Comparison of ENCODE assay signal across 9 cellular contexts in the genomic region with DNA sequence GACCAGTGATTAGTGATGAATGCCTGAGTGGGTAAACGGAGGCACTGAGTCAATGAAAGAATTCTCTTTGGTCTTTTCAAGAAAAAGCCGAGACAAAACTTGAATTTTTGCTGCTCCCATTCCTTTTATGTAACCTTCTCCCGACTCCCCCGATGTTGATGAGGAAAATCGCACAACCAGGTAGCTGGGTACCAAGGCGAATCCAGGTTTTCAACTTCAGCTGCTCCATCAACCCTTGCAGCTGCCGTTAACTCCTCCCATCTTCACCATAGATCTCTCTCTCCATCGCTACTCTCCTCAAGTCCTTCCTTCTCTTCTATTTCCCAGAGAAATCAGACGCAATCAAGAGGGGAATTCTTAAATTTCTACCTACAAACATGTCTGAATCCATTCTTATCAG. TPM values are rescaled to one million over a fixed set of nuclear protein-coding genes. Genes with fewer than 3 reads are reported as not detected.
DNase-seq lines count a peak whose midpoint lies in the region; ATAC-seq and TF ChIP-seq lines count a peak whose summit lies in the region.
"Had no signal": no experiment of that assay in that cellular context is flagged by ENCODE, and none has a peak within 500 bp of the region (broad histone marks: within the 10 kb centered on the region; RNA-seq: fewer than 3 reads in every experiment).

No MANE protein-coding gene starts in this region.

- POLR2A ChIA-PET in activated CD4-positive, alpha-beta T cell treated with anti-CD3 and anti-CD28 coated beads for 36 hours (lab: Charles Lee), result interaction anchor here (0.6 kb wide), 1 partner anchor 24 kb away, joined by 3 read pairs; no protein-coding TSS in a partner anchor

- CTCF ChIA-PET in activated CD4-positive, alpha-beta T cell treated with anti-CD3 and anti-CD28 coated beads for 36 hours (lab: Charles Lee), result interaction anchor here (0.7 to 11.3 kb wide), 15 partner anchors 8 to 128 kb away, joined by 3 to 153 read pairs (median 6); no protein-coding TSS in a partner anchor

- H3K27me3 ChIP-seq in SU-DHL-6 (ENCODE audit: low read length), result no peaks in the 10 kb centered on the region
- peaks cover 38% of the 10 kb centered on the region for H3K27me3 ChIP-seq in iPS-15b (ENCODE audit: control insufficient read depth, insufficient read depth, low read length)
- H3K27me3 ChIP-seq in testis, result no peaks in the 10 kb centered on the region

- intact Hi-C loops in testis (cut with DNase I; ENCODE audit: low total_unique reads), result no loop called here
- intact Hi-C loops in activated CD4-positive, alpha-beta T cell treated with anti-CD3 and anti-CD28 coated beads for 36 hours (cut with DNase I, micrococcal nuclease), result loop anchor here (5.0 kb wide), 2 partner anchors 90 to 345 kb away; a partner anchor contains a TSS

- no peaks in the 10 kb centered on the region for H3F3A ChIP-seq in SU-DHL-6 (ENCODE audit: insufficient read depth)

- 3% methylated on average over 9 of the region's 9 CpGs for WGBS in testis, 2 donors

- H3K79me2 ChIP-seq in SU-DHL-6 (ENCODE audit: insufficient read depth, low read length), result no peaks in the 10 kb centered on the region

- H3K27ac ChIP-seq in SU-DHL-6 (ENCODE audit: low read depth, low read length) (no peak overlapping the region), testis (no peak overlapping the region)

- no peaks in the 10 kb centered on the region for H4K20me1 ChIP-seq in SU-DHL-6 (ENCODE audit: low read depth, low read length)

- TF ChIP-seq POLR2A in testis (IDR thresholded peaks at IDR 0.05), result no peak

- peak overlapping the region; percentile 18; the same call in 1 of the 2 replicates for H3K9ac ChIP-seq in SU-DHL-6 (ENCODE audit: low read length)
- no peak overlapping the region for H3K9ac ChIP-seq in iPS-15b (ENCODE audit: low read depth, low read length)

- no peaks in the 10 kb centered on the region for H3K27me3 Mint-ChIP-seq in activated CD4-positive, alpha-beta T cell treated with anti-CD3 and anti-CD28 coated beads for 36 hours

- H3K9me3 Mint-ChIP-seq in activated CD4-positive, alpha-beta T cell treated with anti-CD3 and anti-CD28 coated beads for 36 hours (ENCODE audit: low read depth), result no peaks in the 10 kb centered on the region

- DNase-seq in NCI-H2227 (lab: John Stamatoyannopoulos, UW; ENCODE audit: unreplicated experiment) (peak; percentile 9), NCI-H2227 treated with DMSO at 0.1 percent for 48 hours (lab: John Stamatoyannopoulos, UW) (no peak), testis (no peak)
- no peak for DNase-seq in activated CD4-positive, alpha-beta T cell treated with anti-CD3 and anti-CD28 coated beads for 36 hours

- H3K27ac Mint-ChIP-seq in activated CD4-positive, alpha-beta T cell treated with anti-CD3 and anti-CD28 coated beads for 36 hours, result no peak overlapping the region

- H3K9me3 ChIP-seq in SU-DHL-6 (ENCODE audit: insufficient read depth, low read length) (no peaks in the 10 kb centered on the region), iPS-15b (ENCODE audit: control insufficient read depth, insufficient read depth, low read length) (no peaks in the 10 kb centered on the region), testis (no peaks in the 10 kb centered on the region)

- H3K9me2 ChIP-seq in SU-DHL-6 (replicated peaks; ENCODE audit: insufficient read depth, low read length), result no peaks in the 10 kb centered on the region

- peak overlapping the region; percentile 55 for H3K4me3 ChIP-seq in SU-DHL-6 (ENCODE audit: insufficient read depth, low read length, poor library complexity, severe bottlenecking)
- H3K4me3 ChIP-seq in iPS-15b (ENCODE audit: low read depth, low read length), result peak overlapping the region; percentile 82
- peak overlapping the region; percentile 45 to 55 for H3K4me3 ChIP-seq in testis

- peaks cover 7% of the 10 kb centered on the region for H3K4me1 Mint-ChIP-seq in activated CD4-positive, alpha-beta T cell treated with anti-CD3 and anti-CD28 coated beads for 36 hours

- no peak for TF ChIP-seq CTCF in SU-DHL-6 (IDR thresholded peaks at IDR 0.05; ENCODE audit: insufficient read depth, low read length, poor library complexity, severe bottlenecking)
- no peak for TF ChIP-seq CTCF in testis (IDR thresholded peaks at IDR 0.05)

- no peak for ATAC-seq in activated CD4-positive, alpha-beta T cell treated with anti-CD3 and anti-CD28 coated beads for 36 hours
- ATAC-seq in GM19023 (IDR thresholded peaks at IDR 0.05; ENCODE audit: unreplicated experiment) (no peak), GM18858 (IDR thresholded peaks at IDR 0.05; ENCODE audit: unreplicated experiment) (no peak)

- H3K4me3 Mint-ChIP-seq in activated CD4-positive, alpha-beta T cell treated with anti-CD3 and anti-CD28 coated beads for 36 hours, result no peak overlapping the region

- no peaks in the 10 kb centered on the region for H3K36me3 Mint-ChIP-seq in activated CD4-positive, alpha-beta T cell treated with anti-CD3 and anti-CD28 coated beads for 36 hours (ENCODE audit: low read depth)

- peak overlapping the region; percentile 62 for H3K4me2 ChIP-seq in SU-DHL-6 (ENCODE audit: low read depth, low read length, poor library complexity, severe bottlenecking)

- no peaks in the 10 kb centered on the region for H3K36me3 ChIP-seq in SU-DHL-6 (ENCODE audit: low read length)
- H3K36me3 ChIP-seq in iPS-15b (ENCODE audit: control insufficient read depth, insufficient read depth, low read length), result no peaks in the 10 kb centered on the region
- no peaks in the 10 kb centered on the region for H3K36me3 ChIP-seq in testis (ENCODE audit: low read depth, missing control alignments)

- H2AFZ ChIP-seq in SU-DHL-6 (ENCODE audit: low read depth, low read length, severe bottlenecking), result peak overlapping the region; percentile 64

- peaks cover 25% of the 10 kb centered on the region for H3K4me1 ChIP-seq in iPS-15b (ENCODE audit: control insufficient read depth, insufficient read depth, low read length)
- H3K4me1 ChIP-seq in testis, result peaks cover 5% of the 10 kb centered on the region

RNA-seq across cellular contexts. Expression of a gene that starts 0.6 kb away (rescaled TPM):
- 100 to 1,000 TPM in 1 of 2 donors, 10 to 100 TPM in 1; 41.2 to 100 TPM for total RNA-seq in testis
- polyA plus RNA-seq in testis (ENCODE audit: insufficient read depth, low read depth, low replicate concordance), result 168 TPM
- total RNA-seq in activated CD4-positive, alpha-beta T cell treated with anti-CD3 and anti-CD28 coated beads for 36 hours, result under 1 TPM; 0.58 to 0.71 TPM

RNA-seq across cellular contexts. Expression of a gene that starts 35.6 kb away (rescaled TPM):
- total RNA-seq in testis, result not detected
- not detected for polyA plus RNA-seq in testis (ENCODE audit: insufficient read depth, low read depth, low replicate concordance)
- not detected for total RNA-seq in activated CD4-positive, alpha-beta T cell treated with anti-CD3 and anti-CD28 coated beads for 36 hours
- total RNA-seq: mucosa of gallbladder had no signal

RNA-seq across cellular contexts. Expression of a gene that starts 40.9 kb away (rescaled TPM):
- 10 to 100 TPM in 1 of 2 donors, 1 to 10 TPM in 1; 5.9 to 30.0 TPM for total RNA-seq in testis
- 132 TPM for polyA plus RNA-seq in testis (ENCODE audit: insufficient read depth, low read depth, low replicate concordance)
- total RNA-seq in activated CD4-positive, alpha-beta T cell treated with anti-CD3 and anti-CD28 coated beads for 36 hours, result under 1 TPM; 0.18 to 0.91 TPM

RNA-seq across cellular contexts. Expression of a gene that starts 41.4 kb away (rescaled TPM):
- 1 to 10 TPM; 4.7 to 5.3 TPM for total RNA-seq in testis
- 12.6 TPM for polyA plus RNA-seq in testis (ENCODE audit: insufficient read depth, low read depth, low replicate concordance)
- not detected for total RNA-seq in activated CD4-positive, alpha-beta T cell treated with anti-CD3 and anti-CD28 coated beads for 36 hours

RNA-seq across cellular contexts. Expression of a gene that starts 47.8 kb away (rescaled TPM):
- 10 to 100 TPM; 28.2 to 31.0 TPM for total RNA-seq in testis
- polyA plus RNA-seq in testis (ENCODE audit: insufficient read depth, low read depth, low replicate concordance), result 37.1 TPM
- total RNA-seq in activated CD4-positive, alpha-beta T cell treated with anti-CD3 and anti-CD28 coated beads for 36 hours, result 10 to 100 TPM; 29.9 TPM

Comparison
In these comparisons a context has a peak if more than half of its experiments do, and no peak if none do; other contexts are left out.
1. RNA of a gene that starts 0.6 kb away (total RNA-seq): 41.2 to 100 TPM in testis; 0.58 to 0.71 TPM in activated CD4-positive, alpha-beta T cell treated with anti-CD3 and anti-CD28 coated beads for 36 hours; every median in the first group is over 10 times any median in the second.
2. Peak in every context shown above with its lines, with median percentiles within 50 percentile points of each other: H3K4me3 ChIP-seq.